In the genomic region with DNA sequence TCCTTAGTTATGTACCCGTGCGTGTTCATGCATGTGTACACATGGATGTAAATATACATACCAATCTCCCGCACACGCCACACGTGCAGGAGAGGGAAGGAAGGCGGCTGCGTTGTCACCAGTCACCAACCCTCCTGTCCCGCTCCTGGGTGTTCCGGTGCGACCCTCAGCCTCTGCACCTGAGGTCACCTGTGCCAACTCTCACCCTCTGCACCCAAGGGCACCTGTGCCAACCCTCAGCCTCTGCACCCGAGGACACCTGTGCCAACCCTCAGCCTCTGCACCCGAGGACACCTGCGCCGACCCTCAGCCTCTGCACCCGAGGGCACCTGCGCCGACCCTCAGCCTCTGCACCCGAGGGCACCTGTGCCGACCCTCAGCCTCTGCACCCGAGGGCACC, we compare ENCODE assay signal across 29 cellular contexts.
"Had no signal": no experiment of that assay in that cellular context is flagged by ENCODE, and none has a peak within 500 bp of the region (broad histone marks: within the 10 kb centered on the region; RNA-seq: fewer than 3 reads in every experiment).

No MANE protein-coding gene starts in this region.

- H3K27me3 Mint-ChIP-seq: naive B cell; natural killer cell treated with Interleukin-12 subunit alpha and Interleukin-12 subunit beta and Interleukin-15 and Interleukin-18, amount 100 ng/mL, for 72 hours; stimulated activated memory B cell treated with anti-CD40 and anti-IgM and Interleukin-4, amounts not matched to agents 10 μg/mL and 1 μg/mL and 100 μg/mL, for 72 hours had no signal

- H3K4me1 Mint-ChIP-seq: naive B cell; naive thymus-derived CD8-positive, alpha-beta T cell; nephron progenitor cell; neural crest cell; stimulated activated memory B cell treated with anti-CD40 and anti-IgM and Interleukin-4, amounts not matched to agents 10 μg/mL and 1 μg/mL and 100 μg/mL, for 72 hours; stimulated activated naive CD8-positive, alpha-beta T cell treated with anti-CD3 and anti-CD28 coated beads, Interleukin-15, amount 100 ng/mL, for 72 hours had no signal

- H3K36me3 ChIP-seq: pancreas, right lobe of liver, suprapubic skin, tibial artery, transverse colon, upper lobe of right lung, uterus had no signal

- H3K9me3 Mint-ChIP-seq: natural killer cell treated with Interleukin-12 subunit alpha and Interleukin-12 subunit beta and Interleukin-15 and Interleukin-18, amount 100 ng/mL, for 72 hours; nephron progenitor cell; neural crest cell; stimulated activated memory B cell treated with anti-CD40 and anti-IgM and Interleukin-4, amounts not matched to agents 10 μg/mL and 1 μg/mL and 100 μg/mL, for 72 hours; stimulated activated naive CD8-positive, alpha-beta T cell treated with anti-CD3 and anti-CD28 coated beads, Interleukin-15, amount 100 ng/mL, for 72 hours; type B pancreatic cell had no signal

- H3K4me2 ChIP-seq: smooth muscle cell had no signal

- H3K27ac ChIP-seq: pancreas, psoas muscle, right lobe of liver, skin epidermis, suprapubic skin, testis, tibial artery, transverse colon, upper lobe of right lung, uterus had no signal

- H3K4me1 ChIP-seq: pancreas, psoas muscle, right lobe of liver, suprapubic skin, testis, transverse colon, upper lobe of right lung, uterus had no signal

- H3K27me3 ChIP-seq: pancreas, right lobe of liver, testis, transverse colon, uterus had no signal

- H3K27ac Mint-ChIP-seq: naive B cell; naive thymus-derived CD8-positive, alpha-beta T cell; natural killer cell treated with Interleukin-12 subunit alpha and Interleukin-12 subunit beta and Interleukin-15 and Interleukin-18, amount 100 ng/mL, for 72 hours; nephron progenitor cell; progenitor cell of endocrine pancreas; stimulated activated memory B cell treated with anti-CD40 and anti-IgM and Interleukin-4, amounts not matched to agents 10 μg/mL and 1 μg/mL and 100 μg/mL, for 72 hours; stimulated activated naive CD8-positive, alpha-beta T cell treated with anti-CD3 and anti-CD28 coated beads, Interleukin-15, amount 100 ng/mL, for 72 hours; type B pancreatic cell had no signal

- H3K9me3 ChIP-seq: pancreas, psoas muscle, right lobe of liver, suprapubic skin, testis, tibial artery, transverse colon, upper lobe of right lung, uterus had no signal

- DNase-seq: naive B cell; naive thymus-derived CD8-positive, alpha-beta T cell; nephron progenitor cell; occipital lobe; pancreas; psoas muscle; right cardiac atrium; right lobe of liver; stimulated activated CD4-positive, alpha-beta T cell treated with anti-CD3 and anti-CD28 coated beads, Interleukin-15, amount 100 ng/mL, for 24 hours; stimulated activated CD4-positive, alpha-beta T cell treated with anti-CD3 and anti-CD28 coated beads, Interleukin-2, amount 100 ng/mL, for 24 hours; stimulated activated CD4-positive, alpha-beta T cell treated with anti-CD3 and anti-CD28 coated beads, Interleukin-2, amount 100 ng/mL, for 48 hours; stimulated activated CD4-positive, alpha-beta T cell treated with anti-CD3 and anti-CD28 coated beads, Interleukin-4, amount 100 ng/mL, for 24 hours; stimulated activated naive CD4-positive, alpha-beta T cell; stimulated activated naive CD8-positive, alpha-beta T cell treated with anti-CD3 and anti-CD28 coated beads, Interleukin-15, amount 100 ng/mL, for 72 hours; stimulated activated naive CD8-positive, alpha-beta T cell treated with anti-CD3 and anti-CD28 coated beads, Interleukin-15, Interleukin-2, amounts not matched to agents 100 U/mL and 50 U/mL, for 24 hours; substantia nigra; testis; tibial artery; transverse colon; upper lobe of right lung; uterus had no signal

- H3K4me3 ChIP-seq: pancreas, psoas muscle, right lobe of liver, skin epidermis, smooth muscle cell, suprapubic skin, testis, tibial artery, transverse colon, upper lobe of right lung, uterus had no signal

- ATAC-seq: naive thymus-derived CD8-positive, alpha-beta T cell; natural killer cell treated with Interleukin-12 subunit alpha and Interleukin-12 subunit beta and Interleukin-15 and Interleukin-18, amount 100 ng/mL, for 72 hours; pancreas; psoas muscle; right cardiac atrium; right lobe of liver; stimulated activated memory B cell treated with anti-CD40 and anti-IgM and Interleukin-4, amounts not matched to agents 10 μg/mL and 1 μg/mL and 100 μg/mL, for 72 hours; stimulated activated naive CD8-positive, alpha-beta T cell treated with anti-CD3 and anti-CD28 coated beads, Interleukin-15, amount 100 ng/mL, for 72 hours; stimulated activated naive CD8-positive, alpha-beta T cell treated with anti-CD3 and anti-CD28 coated beads, Interleukin-15, Interleukin-2, amounts not matched to agents 100 U/mL and 50 U/mL, for 24 hours; upper lobe of right lung had no signal

- H3K4me3 Mint-ChIP-seq: naive B cell; naive thymus-derived CD8-positive, alpha-beta T cell; natural killer cell treated with Interleukin-12 subunit alpha and Interleukin-12 subunit beta and Interleukin-15 and Interleukin-18, amount 100 ng/mL, for 72 hours; nephron progenitor cell; neural crest cell; stimulated activated memory B cell treated with anti-CD40 and anti-IgM and Interleukin-4, amounts not matched to agents 10 μg/mL and 1 μg/mL and 100 μg/mL, for 72 hours; stimulated activated naive CD8-positive, alpha-beta T cell treated with anti-CD3 and anti-CD28 coated beads, Interleukin-15, amount 100 ng/mL, for 72 hours; type B pancreatic cell had no signal

- H3K36me3 Mint-ChIP-seq: naive B cell; naive thymus-derived CD8-positive, alpha-beta T cell; natural killer cell treated with Interleukin-12 subunit alpha and Interleukin-12 subunit beta and Interleukin-15 and Interleukin-18, amount 100 ng/mL, for 72 hours; stimulated activated memory B cell treated with anti-CD40 and anti-IgM and Interleukin-4, amounts not matched to agents 10 μg/mL and 1 μg/mL and 100 μg/mL, for 72 hours; type B pancreatic cell had no signal
